Comparison of ENCODE assay signal across 9 cellular contexts in genomic region chr15:31975446-31976229, GRCh38. TPM values are rescaled to one million over a fixed set of nuclear protein-coding genes. Genes with fewer than 3 reads are reported as not detected.
DNase-seq lines count a peak whose midpoint lies in the region; ATAC-seq and TF ChIP-seq lines count a peak whose summit lies in the region.
"Had no signal": no experiment of that assay in that cellular context is flagged by ENCODE, and none has a peak within 500 bp of the region (broad histone marks: within the 10 kb centered on the region; RNA-seq: fewer than 3 reads in every experiment).

No MANE protein-coding gene starts in this region.

- no peak for TF ChIP-seq POLR2A in transverse colon (IDR thresholded peaks at IDR 0.05)

- H3K36me3 ChIP-seq in RWPE2 (ENCODE audit: low read depth) = no peaks in the 10 kb centered on the region
- no peaks in the 10 kb centered on the region for H3K36me3 ChIP-seq in transverse colon

- H3K27me3 Mint-ChIP-seq in activated naive CD4-positive, alpha-beta T cell treated with anti-CD3 and anti-CD28 coated beads, Interleukin-2, amount 10 ng/mL, durations not matched to agents 7 days and 5 days = peaks cover 15% of the 10 kb centered on the region

- CTCF ChIA-PET in activated naive CD4-positive, alpha-beta T cell treated with anti-CD3 and anti-CD28 coated beads, Interleukin-2, amount 10 ng/mL, durations not matched to agents 7 days and 5 days (lab: Charles Lee) = no interaction called here

- peaks cover 3% of the 10 kb centered on the region for H3K27me3 ChIP-seq in RWPE2 (ENCODE audit: insufficient read depth, poor library complexity, severe bottlenecking)
- no peaks in the 10 kb centered on the region for H3K27me3 ChIP-seq in right cardiac atrium (ENCODE audit: control insufficient read depth, insufficient read depth)
- H3K27me3 ChIP-seq in transverse colon = peaks cover 4% of the 10 kb centered on the region

- no peak for TF ChIP-seq CTCF in RWPE2 (IDR thresholded peaks at IDR 0.05; ENCODE audit: poor library complexity, severe bottlenecking)
- TF ChIP-seq CTCF in transverse colon (IDR thresholded peaks at IDR 0.05) = peak in 4 of 5 experiments; percentile 31 to 61 (median 36)

- 48% methylated on average over 27 of the region's 27 CpGs for WGBS in right cardiac atrium
- WGBS in transverse colon (ENCODE audit: low coverage in 1 of 2), 2 donors = 38% methylated on average over 24 of the region's 27 CpGs; no CpG with 5 or more reads in 1 of the 2 donors

- TF ChIP-seq EP300 in transverse colon (IDR thresholded peaks at IDR 0.05; ENCODE audit: low read depth) = no peak

- ATAC-seq in RWPE2 (ENCODE audit: low read depth) (peak; percentile 47), right cardiac atrium (peak; percentile 44 to 66), HG03469 (IDR thresholded peaks at IDR 0.05; ENCODE audit: unreplicated experiment) (no peak), HG02571 (IDR thresholded peaks at IDR 0.05; ENCODE audit: unreplicated experiment) (no peak)

- H3K9me3 Mint-ChIP-seq in activated naive CD4-positive, alpha-beta T cell treated with anti-CD3 and anti-CD28 coated beads, Interleukin-2, amount 10 ng/mL, durations not matched to agents 7 days and 5 days = no peaks in the 10 kb centered on the region

- H3K4me3 Mint-ChIP-seq in activated naive CD4-positive, alpha-beta T cell treated with anti-CD3 and anti-CD28 coated beads, Interleukin-2, amount 10 ng/mL, durations not matched to agents 7 days and 5 days = no peak overlapping the region

- in situ Hi-C loops in transverse colon (cut with MboI; ENCODE audit: low pct_ligation_motif_present in 1 of 4, low pct_unique_long_range_greater_than_20kb in 1 of 4, low sequenced_read_pairs in 3 of 4) = loop anchor here in 1 of 4 donors (25.0 kb wide), 1 partner anchor 313 kb away; no protein-coding TSS in a partner anchor

- H3K4me1 Mint-ChIP-seq in activated naive CD4-positive, alpha-beta T cell treated with anti-CD3 and anti-CD28 coated beads, Interleukin-2, amount 10 ng/mL, durations not matched to agents 7 days and 5 days = peaks cover 3% of the 10 kb centered on the region

- DNase-seq in activated naive CD4-positive, alpha-beta T cell treated with anti-CD3 and anti-CD28 coated beads, Interleukin-2, amount 10 ng/mL, durations not matched to agents 7 days and 5 days = peak; percentile 37
- no peak for DNase-seq in activated naive CD4-positive, alpha-beta T cell (lab: John Stamatoyannopoulos, UW)
- DNase-seq in RWPE2 (ENCODE audit: low spot score) (no peak), right cardiac atrium (peak in 2 of 3 donors; percentile 67 to 80), transverse colon (peak; percentile 56)
- DNase-seq in effector CD4-positive, alpha-beta T cell = no peak
- DNase-seq: NK-92 treated with Interleukin-12 subunit alpha and Interleukin-12 subunit beta, amount 100 ng/mL, for 24 hours had no signal

- H3K4me3 ChIP-seq in RWPE2 (ENCODE audit: severe bottlenecking) = peak overlapping the region; percentile 2
- no peak overlapping the region for H3K4me3 ChIP-seq in right cardiac atrium (ENCODE audit: low read length)
- peak overlapping the region in 2 of 4 donors; percentile 21 to 24 for H3K4me3 ChIP-seq in transverse colon

- intact Hi-C loops in right cardiac atrium (cut with DNase I) = loop anchor here in 1 of 4 donors (10.0 kb wide), 1 partner anchor 331 kb away; no protein-coding TSS in a partner anchor
- intact Hi-C loops in transverse colon (cut with DNase I; ENCODE audit: low total_unique reads) = no loop called here

- H3K27ac ChIP-seq in RWPE2 (ENCODE audit: poor library complexity, severe bottlenecking) = no peak overlapping the region
- no peak overlapping the region for H3K27ac ChIP-seq in right cardiac atrium (ENCODE audit: low read length)
- peak overlapping the region; percentile 26 to 67 (median 50) for H3K27ac ChIP-seq in transverse colon

- no peaks in the 10 kb centered on the region for H3K9me3 ChIP-seq in RWPE2 (ENCODE audit: severe bottlenecking)
- H3K9me3 ChIP-seq in right cardiac atrium (ENCODE audit: control insufficient read depth, low read length) = no peaks in the 10 kb centered on the region
- no peaks in the 10 kb centered on the region for H3K9me3 ChIP-seq in transverse colon

- no peak overlapping the region for H3K27ac Mint-ChIP-seq in activated naive CD4-positive, alpha-beta T cell treated with anti-CD3 and anti-CD28 coated beads, Interleukin-2, amount 10 ng/mL, durations not matched to agents 7 days and 5 days

- H3K4me1 ChIP-seq in RWPE2 (ENCODE audit: insufficient read depth, poor library complexity, severe bottlenecking) (peaks cover 2% of the 10 kb centered on the region), right cardiac atrium (ENCODE audit: control insufficient read depth, insufficient read depth, low read length) (no peaks in the 10 kb centered on the region), transverse colon (peaks cover 0 to 13% (median 5%) of the 10 kb centered on the region in 4 donors)

- H3K36me3 Mint-ChIP-seq in activated naive CD4-positive, alpha-beta T cell treated with anti-CD3 and anti-CD28 coated beads, Interleukin-2, amount 10 ng/mL, durations not matched to agents 7 days and 5 days = no peaks in the 10 kb centered on the region

RNA-seq across cellular contexts. Expression of gene CHRNA7, which starts 54.7 kb away (rescaled TPM):
- total RNA-seq in right cardiac atrium (1 to 10 TPM; 1.2 to 2.9 (median 1.7) TPM), transverse colon (10 to 100 TPM in 1 of 4 donors, 1 to 10 TPM in 2, under 1 TPM in 1; 0.20 to 10.2 (median 4.2) TPM)
- 1.8 TPM for polyA plus RNA-seq in right cardiac atrium

Comparison
In these comparisons a context has a peak if more than half of its experiments do, and no peak if none do; other contexts are left out.
1. DNase-seq: peak in activated naive CD4-positive, alpha-beta T cell treated with anti-CD3 and anti-CD28 coated beads, Interleukin-2, amount 10 ng/mL, durations not matched to agents 7 days and 5 days (single experiment), right cardiac atrium (2 of 3) and transverse colon (single experiment); none in activated naive CD4-positive, alpha-beta T cell (0 of 4), RWPE2 (single experiment) and effector CD4-positive, alpha-beta T cell (single experiment).
2. ATAC-seq: peak in RWPE2 (single experiment) and right cardiac atrium (2 of 2); none in HG03469 (single experiment) and HG02571 (single experiment).
3. H3K27ac ChIP-seq: peak in transverse colon (4 of 4); none in RWPE2 (single experiment) and right cardiac atrium (single experiment).